Comparison of ENCODE assay signal across 8 cellular contexts in the genomic region with DNA sequence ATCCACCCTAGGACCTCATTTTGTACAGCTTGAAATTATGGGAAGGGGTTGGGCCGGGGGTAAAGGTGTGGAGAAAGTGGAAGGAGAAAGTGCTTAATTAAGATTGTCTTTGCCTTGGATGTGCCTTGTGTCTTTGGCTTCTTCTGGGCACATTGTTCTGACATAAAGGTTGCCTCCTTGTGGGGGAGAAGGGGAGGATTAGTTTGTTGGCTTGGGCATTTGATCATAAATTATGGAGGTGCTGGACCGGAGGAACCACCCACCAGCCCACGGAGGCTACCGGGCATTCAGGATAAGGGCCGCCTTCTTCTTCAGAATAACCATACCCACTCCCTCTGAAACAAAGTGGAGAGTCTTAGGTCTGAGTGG. TPM values are rescaled to one million over a fixed set of nuclear protein-coding genes. Genes with fewer than 3 reads are reported as not detected.
DNase-seq lines count a peak whose midpoint lies in the region; ATAC-seq and TF ChIP-seq lines count a peak whose summit lies in the region.

No MANE protein-coding gene starts in this region.

- peak overlapping the region; percentile 73 for H3K4me3 ChIP-seq in IMR-90 (ENCODE audit: insufficient read depth, low read depth, low read length)

- H3K9me1 ChIP-seq in IMR-90 (ENCODE audit: insufficient read depth, low read length) = peaks cover 4% of the 10 kb centered on the region

- peak; percentile 13 for TF ChIP-seq RAD21 in IMR-90 (IDR thresholded peaks at IDR 0.05; ENCODE audit: low read length)

- H3K14ac ChIP-seq in IMR-90 (replicated peaks; ENCODE audit: low read depth, low read length) = peak overlapping the region; percentile 79

- H4K91ac ChIP-seq in IMR-90 (ENCODE audit: insufficient read depth, low read depth, low read length) = peak overlapping the region; percentile 58

- H3K27ac ChIP-seq in IMR-90 (ENCODE audit: insufficient read depth, low read length) = peak overlapping the region; percentile 85

- peak; percentile 21; the same call in 1 of the 2 replicates for TF ChIP-seq CTCF in IMR-90 (conservative IDR thresholded peaks at IDR 0.05; ENCODE audit: low read depth, low read length)

- peak overlapping the region; percentile 87 for H3K56ac ChIP-seq in IMR-90 (ENCODE audit: extremely low read depth, insufficient read depth, low read length)

- in situ Hi-C loops in IMR-90 (cut with MboI; ENCODE audit: low sequenced_read_pairs) = no loop called here

- no peaks in the 10 kb centered on the region for H3K9me3 Mint-ChIP-seq in activated CD4-positive, alpha-beta memory T cell treated with anti-CD3 and anti-CD28 coated beads for 36 hours

- POLR2A ChIA-PET in IMR-90 (lab: Charles Lee; ENCODE audit: unreplicated experiment) = interaction anchor here (0.9 kb wide), 1 partner anchor 36 kb away, joined by 3 read pairs; no protein-coding TSS in a partner anchor
- POLR2A ChIA-PET in activated CD4-positive, alpha-beta memory T cell treated with anti-CD3 and anti-CD28 coated beads for 36 hours (lab: Charles Lee) = interaction anchor here (0.7 to 2.7 kb wide), 4 partner anchors 33 to 53 kb away, joined by 3 to 23 read pairs (median 5); partner anchors contain the start of gene SIDT2

- peaks cover 11% of the 10 kb centered on the region for H3K36me3 ChIP-seq in IMR-90 (ENCODE audit: control insufficient read depth, insufficient read depth, low read length)

- H3K27me3 ChIP-seq in IMR-90 (ENCODE audit: control insufficient read depth, insufficient read depth, low read length) = no peaks in the 10 kb centered on the region

- peak overlapping the region; percentile 89 for H2BK5ac ChIP-seq in IMR-90 (ENCODE audit: low read depth, low read length, poor library complexity, severe bottlenecking)

- dilution Hi-C loops in IMR-90 (cut with HindIII; ENCODE audit: low sequenced_read_pairs, unreplicated experiment) = no loop called here

- H3K4ac ChIP-seq in IMR-90 (ENCODE audit: low read depth, low read length) = peak overlapping the region; percentile 93

- H2BK120ac ChIP-seq in IMR-90 (ENCODE audit: low read depth, low read length) = 0 out of 2 replicates have a peak overlapping the region, but pooled peaks have one; percentile 16

- peak overlapping the region; percentile 73; the same call in 1 of the 2 replicates for H3K23ac ChIP-seq in IMR-90 (ENCODE audit: low read depth, low read length)

- no peaks in the 10 kb centered on the region for H3K9me3 ChIP-seq in IMR-90 (ENCODE audit: control insufficient read depth, insufficient read depth, low read length)

- peak overlapping the region; percentile 67 for H3K18ac ChIP-seq in IMR-90 (ENCODE audit: low read depth, low read length)

- H3K4me1 Mint-ChIP-seq in activated CD4-positive, alpha-beta memory T cell treated with anti-CD3 and anti-CD28 coated beads for 36 hours (ENCODE audit: low read depth) = peaks cover 43% of the 10 kb centered on the region

- CTCF ChIA-PET in IMR-90 (lab: Yijun Ruan, JAX) = interaction anchor here (0.7 kb wide), 1 partner anchor 47 kb away, joined by 7 read pairs; no protein-coding TSS in a partner anchor
- CTCF ChIA-PET in activated CD4-positive, alpha-beta memory T cell treated with anti-CD3 and anti-CD28 coated beads for 36 hours (lab: Charles Lee) = interaction anchor here (0.6 to 2.7 kb wide), 7 partner anchors 22 to 362 kb away, joined by 3 to 16 read pairs (median 6); partner anchors contain the start of gene APOA5

- 0 out of 2 replicates have a peak overlapping the region, but pooled peaks have one; percentile 1 for H2AK5ac ChIP-seq in IMR-90 (ENCODE audit: low read depth, low read length)

- peaks cover 2% of the 10 kb centered on the region; the same call in 1 of the 2 replicates for H3K4me1 ChIP-seq in IMR-90 (ENCODE audit: control insufficient read depth, insufficient read depth, low read length)

- peaks cover 58% of the 10 kb centered on the region for H4K20me1 ChIP-seq in IMR-90 (ENCODE audit: insufficient read depth, low read length)

- H2BK15ac ChIP-seq in IMR-90 (ENCODE audit: low read depth, low read length) = 0 out of 3 replicates have a peak overlapping the region, but pooled peaks have one; percentile 16

- DNase-seq in DMS 273 treated with DMSO at 0.1 percent for 48 hours (lab: John Stamatoyannopoulos, UW) (peak; percentile 2), IMR-90 (peak; percentile 32), glomerular endothelial cell (ENCODE audit: extremely low read depth, low read depth, low spot score) (peak; percentile 14), renal cortical epithelial cell (ENCODE audit: low read depth) (peak; percentile 72), NCI-H1930 (lab: John Stamatoyannopoulos, UW) (no peak)
- DNase-seq in activated CD4-positive, alpha-beta memory T cell treated with anti-CD3 and anti-CD28 coated beads for 36 hours = peak; percentile 11

- H3K79me1 ChIP-seq in IMR-90 (ENCODE audit: low read depth in 1 of 2, low read length in 2 of 2) = peaks cover 0 to 28% of the 10 kb centered on the region in 2 experiments; a peak in 1 of 4 replicates

- peak overlapping the region; percentile 87 for H3K27ac Mint-ChIP-seq in activated CD4-positive, alpha-beta memory T cell treated with anti-CD3 and anti-CD28 coated beads for 36 hours

- peak overlapping the region; percentile 96 for H3K4me3 Mint-ChIP-seq in activated CD4-positive, alpha-beta memory T cell treated with anti-CD3 and anti-CD28 coated beads for 36 hours

- TSS peak; percentile 48 for BruUV-seq in IMR-90 (replicated peaks; lab: Mats Ljungman, UMichigan)

- H3K27me3 Mint-ChIP-seq in activated CD4-positive, alpha-beta memory T cell treated with anti-CD3 and anti-CD28 coated beads for 36 hours = no peaks in the 10 kb centered on the region

- peak overlapping the region; percentile 96 for H3K9ac ChIP-seq in IMR-90 (ENCODE audit: low read depth, low read length)

- peak overlapping the region; percentile 99 for H2AK9ac ChIP-seq in IMR-90 (replicated peaks; ENCODE audit: low read depth, low read length, poor library complexity)

- no CpG with 5 or more reads among the region's 5 CpGs for WGBS in IMR-90 (ENCODE audit: extremely low coverage in 2 of 2, insufficient read length in 1 of 2), 2 experiments

- no peak overlapping the region; the same call in 1 of the 2 replicates for H2BK20ac ChIP-seq in IMR-90 (ENCODE audit: low read depth, low read length)

- peak; percentile 6; the same call in 1 of the 2 replicates for ATAC-seq in IMR-90 (ENCODE audit: low read depth)
- ATAC-seq in GM18868 (IDR thresholded peaks at IDR 0.05; ENCODE audit: unreplicated experiment) = no peak
- ATAC-seq in GM21360 (IDR thresholded peaks at IDR 0.05; ENCODE audit: unreplicated experiment) = no peak

- peak overlapping the region; percentile 95 for H3K4me2 ChIP-seq in IMR-90 (ENCODE audit: low read depth, low read length)

- no peak overlapping the region; a peak in 1 of 4 replicates for H4K8ac ChIP-seq in IMR-90 (ENCODE audit: low read depth in 2 of 2, low read length in 2 of 2)

- H4K5ac ChIP-seq in IMR-90 (ENCODE audit: low read depth, low read length) = peak overlapping the region; percentile 7; the same call in 1 of the 2 replicates

- H3K36me3 Mint-ChIP-seq in activated CD4-positive, alpha-beta memory T cell treated with anti-CD3 and anti-CD28 coated beads for 36 hours = peaks cover 31% of the 10 kb centered on the region

- peak overlapping the region; percentile 77 for H2AFZ ChIP-seq in IMR-90 (replicated peaks; ENCODE audit: low read length, poor library complexity)

- intact Hi-C loops in IMR-90 (cut with micrococcal nuclease) = loop anchor here (1.0 to 2.0 kb wide), 2 partner anchors 33 to 39 kb away; partner anchors contain the start of gene SIDT2
- intact Hi-C loops in activated CD4-positive, alpha-beta memory T cell treated with anti-CD3 and anti-CD28 coated beads for 36 hours (cut with micrococcal nuclease) = loop anchor here (1.0 kb wide), 1 partner anchor 85 kb away; no protein-coding TSS in a partner anchor

- TF ChIP-seq POLR2A in IMR-90 (IDR thresholded peaks at IDR 0.05; ENCODE audit: low read depth, low read length) = no peak

TF ChIP-seq in IMR-90, 13 proteins besides CTCF, POLR2A, EP300 and RAD21 (continues in another document):
- TF ChIP-seq RCOR1 (IDR thresholded peaks at IDR 0.05; ENCODE audit: insufficient replicate concordance, low read length) (no peak), CEBPB (IDR thresholded peaks at IDR 0.05; ENCODE audit: low read depth, low read length) (no peak), MXI1 (IDR thresholded peaks at IDR 0.05; ENCODE audit: borderline replicate concordance, low read depth, low read length) (no peak)

RNA-seq across cellular contexts. Expression of gene PAFAH1B2, which starts 1.3 kb away (rescaled TPM):
- total RNA-seq in IMR-90 (2012; rRNA removed) (213 and 280 TPM in 2 replicates), glomerular endothelial cell (92.6 and 98.5 TPM in 2 replicates), renal cortical epithelial cell (238 and 242 TPM in 2 replicates)
- 24.2 and 29.8 TPM in 2 replicates for polyA plus RNA-seq in IMR-90 (2012; rRNA removed)
- 10.3 and 25.1 TPM in 2 replicates for polyA plus RNA-seq in IMR-90 (2012; cell fraction: cytosol; rRNA removed)
- polyA plus RNA-seq in IMR-90 (2012; cell fraction: nucleus; rRNA removed; ENCODE audit: low replicate concordance) = 7.3 and 18.9 TPM in 2 replicates
- total RNA-seq in activated CD4-positive, alpha-beta memory T cell treated with anti-CD3 and anti-CD28 coated beads for 36 hours = 10 to 100 TPM; 61.3 to 61.5 TPM

RNA-seq across cellular contexts. Expression of gene SIDT2, which starts 33.2 kb away (rescaled TPM):
- total RNA-seq in IMR-90 (2012; rRNA removed) (6.7 and 7.3 TPM in 2 replicates), glomerular endothelial cell (16.8 and 21.5 TPM in 2 replicates), renal cortical epithelial cell (5.4 and 35.5 TPM in 2 replicates)
- polyA plus RNA-seq in IMR-90 (2012; rRNA removed) = 29.7 and 30.3 TPM in 2 replicates
- 13.2 and 30.9 TPM in 2 replicates for polyA plus RNA-seq in IMR-90 (2012; cell fraction: cytosol; rRNA removed)
- polyA plus RNA-seq in IMR-90 (2012; cell fraction: nucleus; rRNA removed; ENCODE audit: low replicate concordance) = 68.9 and 117 TPM in 2 replicates
- 10 to 100 TPM; 21.5 to 26.0 TPM for total RNA-seq in activated CD4-positive, alpha-beta memory T cell treated with anti-CD3 and anti-CD28 coated beads for 36 hours

RNA-seq across cellular contexts. Expression of gene SIK3, which starts 47.1 kb away (rescaled TPM):
- total RNA-seq in IMR-90 (2012; rRNA removed) (8.2 and 17.2 TPM in 2 replicates), glomerular endothelial cell (14.7 and 15.1 TPM in 2 replicates), renal cortical epithelial cell (7.6 and 31.3 TPM in 2 replicates)
- polyA plus RNA-seq in IMR-90 (2012; rRNA removed) = 7.5 and 9.1 TPM in 2 replicates
- 4.5 and 6.9 TPM in 2 replicates for polyA plus RNA-seq in IMR-90 (2012; cell fraction: cytosol; rRNA removed)
- 18.6 and 18.8 TPM in 2 replicates for polyA plus RNA-seq in IMR-90 (2012; cell fraction: nucleus; rRNA removed; ENCODE audit: low replicate concordance)
- total RNA-seq in activated CD4-positive, alpha-beta memory T cell treated with anti-CD3 and anti-CD28 coated beads for 36 hours = 10 to 100 TPM; 26.1 to 26.2 TPM

RNA-seq across cellular contexts. Expression of gene TAGLN, which starts 53.8 kb away (rescaled TPM):
- total RNA-seq in IMR-90 (2012; rRNA removed) = 1,558 and 2,558 TPM in 2 replicates
- polyA plus RNA-seq in IMR-90 (2012; rRNA removed) = 3,760 and 3,780 TPM in 2 replicates
- 3,517 and 4,395 TPM in 2 replicates for polyA plus RNA-seq in IMR-90 (2012; cell fraction: cytosol; rRNA removed)
- polyA plus RNA-seq in IMR-90 (2012; cell fraction: nucleus; rRNA removed; ENCODE audit: low replicate concordance) = 1,556 and 1,814 TPM in 2 replicates
- total RNA-seq in activated CD4-positive, alpha-beta memory T cell treated with anti-CD3 and anti-CD28 coated beads for 36 hours = 1 to 10 TPM; 3.1 to 4.0 TPM
- total RNA-seq in glomerular endothelial cell = 294 and 467 TPM in 2 replicates
- 68.5 and 487 TPM in 2 replicates for total RNA-seq in renal cortical epithelial cell

Comparison
In these comparisons a context has a peak if more than half of its experiments do, and no peak if none do; other contexts are left out.
1. DNase-seq: peak in DMS 273 treated with DMSO at 0.1 percent for 48 hours (single experiment), IMR-90 (single experiment), activated CD4-positive, alpha-beta memory T cell treated with anti-CD3 and anti-CD28 coated beads for 36 hours (single experiment), glomerular endothelial cell (single experiment) and renal cortical epithelial cell (single experiment); none in NCI-H1930 (0 of 2).